8 cellular contexts compared by ENCODE assay signal in the genomic region with DNA sequence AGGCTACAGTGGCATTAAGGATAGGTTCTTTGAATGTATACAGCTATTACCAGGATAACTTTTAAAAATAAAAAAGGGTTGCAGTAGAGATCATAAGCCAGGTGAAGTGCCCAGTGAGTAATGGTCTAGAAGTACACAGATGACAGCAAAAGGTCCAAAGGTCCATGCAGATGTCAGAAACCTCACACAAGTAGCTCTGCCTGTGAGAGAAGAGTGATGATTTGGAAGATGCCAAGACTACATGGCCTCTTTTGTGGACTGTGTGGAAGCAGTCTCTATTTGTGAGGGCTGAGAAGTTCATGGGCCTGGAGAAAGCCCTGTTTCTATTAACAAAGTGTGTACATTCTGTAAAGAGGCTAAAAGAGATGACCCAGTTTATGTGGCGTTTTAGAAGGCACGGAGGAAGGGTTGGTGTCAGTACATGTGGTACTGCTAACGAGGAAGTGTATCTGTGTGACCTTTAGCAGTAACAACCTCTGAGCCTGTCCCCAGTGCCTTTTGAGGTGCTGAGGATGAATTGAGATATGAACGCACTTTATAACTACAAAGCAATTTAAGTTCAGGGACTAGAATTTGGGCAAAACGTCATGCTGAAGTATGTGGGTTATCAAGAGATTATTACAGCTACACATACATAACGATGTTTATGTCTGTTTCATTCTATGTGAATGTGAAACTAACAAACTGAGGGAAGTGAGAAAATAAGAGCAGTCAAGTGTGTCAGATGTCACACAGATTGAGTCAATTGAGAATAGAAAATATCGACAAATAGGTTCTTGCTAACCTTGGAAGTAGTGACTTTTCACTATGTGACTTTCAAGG. TPM values are rescaled to one million over a fixed set of nuclear protein-coding genes. Genes with fewer than 3 reads are reported as not detected.
A peak's percentile ranks its signal among the peaks of the same experiment; 100 is the strongest.
DNase-seq lines count a peak whose midpoint lies in the region; ATAC-seq, FAIRE-seq and TF ChIP-seq lines count a peak whose summit lies in the region.

No MANE protein-coding gene starts in this region.

- DNase-seq in GM12892 (ENCODE audit: insufficient read length) = peak; percentile 29
- DNase-seq in right cardiac atrium = no peak
- DNase-seq in posterior cingulate gyrus = no peak
- no peak for DNase-seq in SJCRH30
- DNase-seq in A172 (ENCODE audit: low spot score) = no peak
- no peak for DNase-seq in neuronal stem cell (ENCODE audit: low spot score)

- H2BK5ac ChIP-seq in neuronal stem cell (ENCODE audit: low read length) = no peak overlapping the region

- H2BK12ac ChIP-seq in neuronal stem cell (ENCODE audit: low read length) = no peak overlapping the region

- H3K18ac ChIP-seq in neuronal stem cell (ENCODE audit: low read length) = no peak overlapping the region

- H2AK5ac ChIP-seq in neuronal stem cell (ENCODE audit: low read depth, low read length) = no peak overlapping the region

- ATAC-seq in GM21367 (IDR thresholded peaks at IDR 0.05; ENCODE audit: unreplicated experiment) (peak; percentile 80), HG03460 (IDR thresholded peaks at IDR 0.05; ENCODE audit: unreplicated experiment) (peak; percentile 87), right cardiac atrium (peak; percentile 36 to 38)

- FAIRE-seq in GM12892 (lab: Jason Lieb, UNC) = peak; percentile 80

- H2BK15ac ChIP-seq in neuronal stem cell (ENCODE audit: low read length) = no peak overlapping the region

- intact Hi-C loops in right cardiac atrium (cut with DNase I) (no loop called here), posterior cingulate gyrus (cut with DNase I) (no loop called here)

- H4K91ac ChIP-seq in neuronal stem cell (ENCODE audit: low read depth, low read length, poor library complexity) = no peak overlapping the region

- H3K27me3 ChIP-seq in right cardiac atrium (ENCODE audit: control insufficient read depth, insufficient read depth) = no peaks in the 10 kb centered on the region
- H3K27me3 ChIP-seq in SJCRH30 = no peaks in the 10 kb centered on the region
- no peaks in the 10 kb centered on the region for H3K27me3 ChIP-seq in neuronal stem cell (ENCODE audit: control insufficient read depth in 3 of 3, insufficient read depth in 3 of 3, low read depth in 1 of 3, low read length in 3 of 3)

- no peak overlapping the region for H4K8ac ChIP-seq in neuronal stem cell (ENCODE audit: low read depth, low read length)

- TF ChIP-seq POLR2A in GM12892 (IDR thresholded peaks at IDR 0.05; ENCODE audit: low read depth, low read length) = peak; percentile 61; the same call in 1 of the 2 replicates

- no peak overlapping the region for H2BK120ac ChIP-seq in neuronal stem cell (ENCODE audit: low read depth, low read length)

- peak overlapping the region; percentile 19 for H3K27ac ChIP-seq in right cardiac atrium (ENCODE audit: low read length)
- no peak overlapping the region for H3K27ac ChIP-seq in SJCRH30
- no peak overlapping the region for H3K27ac ChIP-seq in neuronal stem cell (replicated peaks; ENCODE audit: low read length)

- H3K23ac ChIP-seq in neuronal stem cell (ENCODE audit: low read depth, low read length, poor library complexity) = no peak overlapping the region

- no peaks in the 10 kb centered on the region for H3K79me1 ChIP-seq in neuronal stem cell (ENCODE audit: low read depth, low read length)

- H3K9me3 ChIP-seq in right cardiac atrium (ENCODE audit: control insufficient read depth, low read length) = no peaks in the 10 kb centered on the region
- H3K9me3 ChIP-seq in SJCRH30 (replicated peaks) = no peaks in the 10 kb centered on the region
- no peaks in the 10 kb centered on the region for H3K9me3 ChIP-seq in neuronal stem cell (replicated peaks in 1 of 2; ENCODE audit: control insufficient read depth in 2 of 2, insufficient read depth in 1 of 2, low read depth in 1 of 2, low read length in 2 of 2)

- peaks cover 34% of the 10 kb centered on the region for H3K36me3 ChIP-seq in SJCRH30
- H3K36me3 ChIP-seq in neuronal stem cell (replicated peaks in 1 of 2; ENCODE audit: control insufficient read depth in 2 of 2, insufficient read depth in 2 of 2, low read length in 2 of 2) = peaks cover 9 to 39% of the 10 kb centered on the region in 2 donors

- 38% methylated on average over 7 of the region's 7 CpGs for WGBS in right cardiac atrium
- no CpG with 5 or more reads among the region's 7 CpGs for WGBS in neuronal stem cell (ENCODE audit: extremely low coverage in 2 of 2, insufficient read length in 2 of 2, insufficient replicate concordance in 1 of 2), 2 donors

- no peak overlapping the region for H3K4me2 ChIP-seq in neuronal stem cell (ENCODE audit: insufficient read depth, low read length, poor library complexity, severe bottlenecking)

- no peak overlapping the region for H3K14ac ChIP-seq in neuronal stem cell (ENCODE audit: low read length)

- H3K4me3 ChIP-seq in right cardiac atrium (ENCODE audit: low read length) (no peak overlapping the region), SJCRH30 (no peak overlapping the region), neuronal stem cell (ENCODE audit: low read length in 2 of 2) (no peak overlapping the region)

- H3K4me1 ChIP-seq in right cardiac atrium (ENCODE audit: control insufficient read depth, insufficient read depth, low read length) (peaks cover 3% of the 10 kb centered on the region), SJCRH30 (peaks cover 9% of the 10 kb centered on the region; the same call in 1 of the 2 replicates), neuronal stem cell (ENCODE audit: control insufficient read depth in 2 of 2, insufficient read depth in 1 of 2, low read depth in 1 of 2, low read length in 2 of 2) (no peaks in the 10 kb centered on the region)

- H3K9ac ChIP-seq in neuronal stem cell (ENCODE audit: low read depth, low read length, poor library complexity) = no peak overlapping the region

- no peak overlapping the region for H3K4ac ChIP-seq in neuronal stem cell (ENCODE audit: low read length)

- H2AFZ ChIP-seq in neuronal stem cell (ENCODE audit: low read length) = no peak overlapping the region

RNA-seq across cellular contexts. Expression of a gene that starts 7.6 kb away (rescaled TPM):
- 236 TPM for polyA plus RNA-seq in GM12892 (2012; ENCODE audit: missing spikeins)
- 100 to 1,000 TPM; 504 to 668 (median 617) TPM for total RNA-seq in right cardiac atrium
- 708 TPM for polyA plus RNA-seq in right cardiac atrium
- total RNA-seq in SJCRH30 (2014; rRNA removed; shearing (Covaris generic)) = 337 and 376 TPM in 2 replicates
- total RNA-seq in A172 (2014; rRNA removed; shearing (Covaris generic)) = 185 and 287 TPM in 2 replicates
- polyA plus RNA-seq in neuronal stem cell (2013, experiment 1 of 2) = 86.0 TPM
- polyA plus RNA-seq in neuronal stem cell (2013, experiment 2 of 2) = 89.2 TPM

Comparison
In these comparisons a context has a peak if more than half of its experiments do, and no peak if none do; other contexts are left out.
1. ATAC-seq: peak in every context shown above with its lines; median percentile 87 in HG03460; 80 in GM21367; 37 in right cardiac atrium.